6 cellular contexts compared by ENCODE assay signal in the genomic region with DNA sequence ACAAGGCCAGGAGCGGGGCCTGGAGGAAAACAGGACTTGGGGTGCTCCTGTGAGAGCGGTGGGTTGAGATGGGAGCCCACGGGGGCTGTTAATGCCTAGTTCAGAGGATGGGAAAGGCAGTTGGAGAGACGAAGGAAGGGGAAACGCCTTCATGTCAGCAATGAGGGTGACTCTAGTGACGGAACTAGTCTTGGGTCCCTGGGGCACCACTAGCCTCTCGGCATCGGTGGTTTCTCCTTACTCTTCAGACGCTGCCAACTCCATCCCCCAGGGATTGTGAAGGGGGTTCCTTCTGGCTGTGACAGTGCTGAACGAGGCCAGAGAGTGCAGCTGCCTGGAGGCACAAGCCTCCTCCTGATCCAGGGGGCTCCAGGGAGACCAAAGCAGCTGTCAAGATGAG. TPM values are rescaled to one million over a fixed set of nuclear protein-coding genes. Genes with fewer than 3 reads are reported as not detected.
DNase-seq lines count a peak whose midpoint lies in the region; ATAC-seq, FAIRE-seq and TF ChIP-seq lines count a peak whose summit lies in the region.

No MANE protein-coding gene starts in this region.

- H2AFZ ChIP-seq in K562 (ENCODE audit: low read depth, low read length): peak overlapping the region; percentile 94; the same call in 1 of the 2 replicates

- peak overlapping the region; percentile 73 to 94; a peak in 3 of 4 replicates for H3K9ac ChIP-seq in K562 (ENCODE audit: insufficient read depth in 1 of 2, low read depth in 2 of 2, low read length in 2 of 2)

- no peak for ATAC-seq in K562
- ATAC-seq in natural killer cell treated with Interleukin-12 subunit alpha and Interleukin-12 subunit beta and Interleukin-15 and Interleukin-18, amount 100 ng/mL, for 72 hours: no peak
- ATAC-seq in GM18867 (IDR thresholded peaks at IDR 0.05; ENCODE audit: unreplicated experiment): no peak

- no peak for TF ChIP-seq POLR2A in K562 (conservative IDR thresholded peaks at IDR 0.05)

- FAIRE-seq in K562 (lab: Jason Lieb, UNC): no peak

- H3K9me3 ChIP-seq in K562 (replicated peaks; ENCODE audit: control insufficient read depth, insufficient read depth, low read depth, low read length): no peaks in the 10 kb centered on the region

- peak overlapping the region; percentile 97 for H3K4me3 Mint-ChIP-seq in natural killer cell treated with Interleukin-12 subunit alpha and Interleukin-12 subunit beta and Interleukin-15 and Interleukin-18, amount 100 ng/mL, for 72 hours

- H3K4me3 ChIP-seq in K562: peak overlapping the region; percentile 77

- peaks cover 6% of the 10 kb centered on the region for H3K36me3 Mint-ChIP-seq in natural killer cell treated with Interleukin-12 subunit alpha and Interleukin-12 subunit beta and Interleukin-15 and Interleukin-18, amount 100 ng/mL, for 72 hours

- peaks cover 5% of the 10 kb centered on the region; the same call in 2 of the 3 replicates for H3K36me3 ChIP-seq in K562 (ENCODE audit: control insufficient read depth, insufficient read depth, low read length)

- CTCF ChIA-PET in K562 (lab: Yijun Ruan, JAX; ENCODE audit: low intra/inter-chr PET ratio): no interaction called here

- no peaks in the 10 kb centered on the region for H3K27me3 ChIP-seq in K562 (ENCODE audit: control insufficient read depth in 2 of 2, insufficient read depth in 2 of 2, low read length in 2 of 2)

- WGBS in K562 (ENCODE audit: insufficient coverage, low coverage, missing lambda C conversion rate): 7% methylated on average over 9 of the region's 10 CpGs

- POLR2A ChIA-PET in K562 (lab: Yijun Ruan, JAX): interaction anchor here (0.6 to 2.4 kb wide), 5 partner anchors 9 to 79 kb away, joined by 3 to 13 read pairs (median 5); a partner anchor contains a TSS

- H3K4me1 ChIP-seq in K562 (replicated peaks in 1 of 2; ENCODE audit: control insufficient read depth in 2 of 2, insufficient read depth in 2 of 2, low read length in 2 of 2): peaks cover 10 to 21% of the 10 kb centered on the region in 2 experiments; a peak in 4 of 5 replicates

- H3K79me2 ChIP-seq in K562 (ENCODE audit: control insufficient read depth, insufficient read depth, low read length): peaks cover 26% of the 10 kb centered on the region

- BruUV-seq in K562 (replicated peaks; lab: Mats Ljungman, UMichigan): no TSS peak

- no peak for TF ChIP-seq RAD21 in K562 (CRISPR knock-in tag; conservative IDR thresholded peaks at IDR 0.05 in 1 of 2, IDR thresholded peaks at IDR 0.05 in 1 of 2)

- TF ChIP-seq EP300 in K562 (IDR thresholded peaks at IDR 0.05; ENCODE audit: low read length): no peak

- H3K27ac ChIP-seq in K562 (ENCODE audit: extremely low read depth, low read depth, low read length): no peak overlapping the region; the same call in 2 of the 3 replicates

- H3K4me1 Mint-ChIP-seq in natural killer cell treated with Interleukin-12 subunit alpha and Interleukin-12 subunit beta and Interleukin-15 and Interleukin-18, amount 100 ng/mL, for 72 hours (ENCODE audit: low read depth in 2 of 2): peaks cover 35 to 40% of the 10 kb centered on the region in 2 donors

- no peaks in the 10 kb centered on the region for H3K9me1 ChIP-seq in K562 (ENCODE audit: control insufficient read depth, insufficient read depth, low read length)

- no peaks in the 10 kb centered on the region for H3K27me3 Mint-ChIP-seq in natural killer cell treated with Interleukin-12 subunit alpha and Interleukin-12 subunit beta and Interleukin-15 and Interleukin-18, amount 100 ng/mL, for 72 hours

- H3K27ac Mint-ChIP-seq in natural killer cell treated with Interleukin-12 subunit alpha and Interleukin-12 subunit beta and Interleukin-15 and Interleukin-18, amount 100 ng/mL, for 72 hours: peak overlapping the region; percentile 92 to 94

- peak; percentile 46 for DNase-seq in GM20000 (ENCODE audit: low spot score)
- no peak for DNase-seq in K562 (ENCODE audit: extremely low read depth in 1 of 4, low spot score in 3 of 4)
- no peak for DNase-seq in natural killer cell treated with Interleukin-12 subunit alpha and Interleukin-12 subunit beta and Interleukin-15 and Interleukin-18, amount 100 ng/mL, for 72 hours (ENCODE audit: low spot score)
- no peak for DNase-seq in NOMO-1 treated with DMSO at 0.1 percent for 48 hours (lab: John Stamatoyannopoulos, UW; ENCODE audit: unreplicated experiment)
- DNase-seq in activated effector memory CD4-positive, alpha-beta T cell treated with Interleukin-2 at 50 U/mL for 16 hours: no peak

- in situ Hi-C loops in K562 (cut with MboI): no loop called here

- no peaks in the 10 kb centered on the region for H4K20me1 ChIP-seq in K562 (replicated peaks; ENCODE audit: control insufficient read depth, insufficient read depth, low read length)

- H3K9me3 Mint-ChIP-seq in natural killer cell treated with Interleukin-12 subunit alpha and Interleukin-12 subunit beta and Interleukin-15 and Interleukin-18, amount 100 ng/mL, for 72 hours: no peaks in the 10 kb centered on the region

- H3K4me2 ChIP-seq in K562 (ENCODE audit: insufficient read depth, low read length): peak overlapping the region; percentile 82

- intact Hi-C loops in K562 (cut with micrococcal nuclease): no loop called here

- TF ChIP-seq CTCF in GM20000 (IDR thresholded peaks at IDR 0.05; ENCODE audit: extremely low read depth, missing control alignments): no peak
- TF ChIP-seq CTCF in K562 (IDR thresholded peaks at IDR 0.05 in 2 of 3, conservative IDR thresholded peaks at IDR 0.05 in 1 of 3; ENCODE audit: insufficient read depth in 2 of 3, low read depth in 1 of 3, low read length in 3 of 3): no peak

RNA-seq across cellular contexts. Expression of a gene that starts 0.7 kb away (rescaled TPM):
- 94.8 and 197 TPM in 2 replicates for total RNA-seq in K562 (2011; cell fraction: chromatin; rRNA removed; ENCODE audit: low replicate concordance)
- 81.6 and 88.2 TPM in 2 replicates for total RNA-seq in K562 (2011; cell fraction: nucleolus; rRNA removed)
- 67.5 and 71.6 TPM in 2 replicates for total RNA-seq in K562 (2011; cell fraction: nucleoplasm; rRNA removed)
- total RNA-seq in K562 (2014; rRNA removed): 3.7 and 9.6 TPM in 2 replicates
- 4.0 and 4.4 TPM in 2 replicates for total RNA-seq in K562 (2014; rRNA removed; fragmentation: Illumina TruSeq; extraction: Trizol)
- 5.3 and 7.0 TPM in 2 replicates for total RNA-seq in K562 (2015; rRNA removed; fragmentation: Illumina TruSeq; extraction: Trizol)
- total RNA-seq in K562 (2021): 19.9 and 25.1 TPM in 2 replicates
- polyA plus RNA-seq in K562 (2011; rRNA removed): 6.3 and 17.6 TPM in 2 replicates
- polyA plus RNA-seq in K562 (2011; cell fraction: cytosol; rRNA removed): 5.4 and 7.7 TPM in 2 replicates
- polyA plus RNA-seq in K562 (2011; cell fraction: nucleus; rRNA removed): 41.9 and 61.2 TPM in 2 replicates
- 15.5 and 24.1 TPM in 2 replicates for polyA plus RNA-seq in K562 (2012)
- polyA plus RNA-seq in K562 (2014; fragmentation: Illumina TruSeq; extraction: Trizol): 20.5 and 22.7 TPM in 2 replicates
- under 1 TPM; 0.24 to 0.96 TPM for polyA plus RNA-seq in K562 (2014; fragmentation: Nextera tagmentation; extraction: Ambion mirVana)
- polyA plus RNA-seq in K562 (2014; rRNA removed): 13.6 and 20.2 TPM in 2 replicates
- 7.2 and 7.6 TPM in 2 replicates for polyA minus RNA-seq in K562 (2011; rRNA and poly(A)+ RNA removed)
- 9.3 and 18.1 TPM in 2 replicates for polyA minus RNA-seq in K562 (2011; cell fraction: cytosol; rRNA and poly(A)+ RNA removed)
- 11.0 and 13.6 TPM in 2 replicates for polyA minus RNA-seq in K562 (2011; cell fraction: nucleus; rRNA and poly(A)+ RNA removed)
- 10 to 100 TPM; 51.0 to 87.9 TPM for total RNA-seq in natural killer cell treated with Interleukin-12 subunit alpha and Interleukin-12 subunit beta and Interleukin-15 and Interleukin-18, amount 100 ng/mL, for 72 hours

RNA-seq across cellular contexts. Expression of a gene that starts 9.2 kb away (rescaled TPM):
- 0.25 TPM in 1 of 2 replicates, not detected in the other for total RNA-seq in K562 (2011; cell fraction: chromatin; rRNA removed; ENCODE audit: low replicate concordance)
- total RNA-seq in K562 (2011; cell fraction: nucleolus; rRNA removed): not detected in 2 replicates
- not detected in 2 replicates for total RNA-seq in K562 (2011; cell fraction: nucleoplasm; rRNA removed)
- 0.27 TPM in 1 of 2 replicates, not detected in the other for total RNA-seq in K562 (2014; rRNA removed)
- total RNA-seq in K562 (2014; rRNA removed; fragmentation: Illumina TruSeq; extraction: Trizol): not detected in 2 replicates
- not detected in 2 replicates for total RNA-seq in K562 (2015; rRNA removed; fragmentation: Illumina TruSeq; extraction: Trizol)
- total RNA-seq in K562 (2021): 0.22 TPM in 1 of 2 replicates, not detected in the other
- 0.08 TPM in 1 of 2 replicates, not detected in the other for polyA plus RNA-seq in K562 (2011; rRNA removed)
- 0.09 TPM in 1 of 2 replicates, not detected in the other for polyA plus RNA-seq in K562 (2011; cell fraction: cytosol; rRNA removed)
- 0.47 TPM in 1 of 2 replicates, not detected in the other for polyA plus RNA-seq in K562 (2011; cell fraction: nucleus; rRNA removed)
- 0.69 and 1.1 TPM in 2 replicates for polyA plus RNA-seq in K562 (2012)
- polyA plus RNA-seq in K562 (2014; fragmentation: Illumina TruSeq; extraction: Trizol): 0.13 TPM in 1 of 2 replicates, not detected in the other
- polyA plus RNA-seq in K562 (2014; fragmentation: Nextera tagmentation; extraction: Ambion mirVana): under 1 TPM; 0.11 to 0.50 TPM
- polyA plus RNA-seq in K562 (2014; rRNA removed): not detected in 2 replicates
- polyA minus RNA-seq in K562 (2011; rRNA and poly(A)+ RNA removed): not detected in 2 replicates
- not detected in 2 replicates for polyA minus RNA-seq in K562 (2011; cell fraction: cytosol; rRNA and poly(A)+ RNA removed)
- polyA minus RNA-seq in K562 (2011; cell fraction: nucleus; rRNA and poly(A)+ RNA removed): not detected in 2 replicates
- under 1 TPM; 0.31 to 0.56 TPM for total RNA-seq in natural killer cell treated with Interleukin-12 subunit alpha and Interleukin-12 subunit beta and Interleukin-15 and Interleukin-18, amount 100 ng/mL, for 72 hours

RNA-seq across cellular contexts. Expression of a gene that starts 9.6 kb away (rescaled TPM):
- 21.6 and 38.9 TPM in 2 replicates for total RNA-seq in K562 (2011; cell fraction: chromatin; rRNA removed; ENCODE audit: low replicate concordance)
- 14.3 and 15.7 TPM in 2 replicates for total RNA-seq in K562 (2011; cell fraction: nucleolus; rRNA removed)
- 19.9 and 30.2 TPM in 2 replicates for total RNA-seq in K562 (2011; cell fraction: nucleoplasm; rRNA removed)
- 24.6 and 32.9 TPM in 2 replicates for total RNA-seq in K562 (2014; rRNA removed)
- total RNA-seq in K562 (2014; rRNA removed; fragmentation: Illumina TruSeq; extraction: Trizol): 22.9 and 25.1 TPM in 2 replicates
- 25.1 and 25.8 TPM in 2 replicates for total RNA-seq in K562 (2015; rRNA removed; fragmentation: Illumina TruSeq; extraction: Trizol)
- total RNA-seq in K562 (2021): 67.4 and 68.4 TPM in 2 replicates
- 15.4 and 28.5 TPM in 2 replicates for polyA plus RNA-seq in K562 (2011; rRNA removed)
- 10.0 and 18.3 TPM in 2 replicates for polyA plus RNA-seq in K562 (2011; cell fraction: cytosol; rRNA removed)
- 20.7 and 22.6 TPM in 2 replicates for polyA plus RNA-seq in K562 (2011; cell fraction: nucleus; rRNA removed)
- 19.6 and 27.3 TPM in 2 replicates for polyA plus RNA-seq in K562 (2012)
- polyA plus RNA-seq in K562 (2014; fragmentation: Illumina TruSeq; extraction: Trizol): 24.2 and 29.5 TPM in 2 replicates
- under 1 TPM; 0.38 to 0.48 TPM for polyA plus RNA-seq in K562 (2014; fragmentation: Nextera tagmentation; extraction: Ambion mirVana)
- 15.2 and 21.4 TPM in 2 replicates for polyA plus RNA-seq in K562 (2014; rRNA removed)
- polyA minus RNA-seq in K562 (2011; rRNA and poly(A)+ RNA removed): 24.6 and 34.2 TPM in 2 replicates
- 19.0 and 19.8 TPM in 2 replicates for polyA minus RNA-seq in K562 (2011; cell fraction: cytosol; rRNA and poly(A)+ RNA removed)
- polyA minus RNA-seq in K562 (2011; cell fraction: nucleus; rRNA and poly(A)+ RNA removed): 3.4 and 4.6 TPM in 2 replicates
- total RNA-seq in natural killer cell treated with Interleukin-12 subunit alpha and Interleukin-12 subunit beta and Interleukin-15 and Interleukin-18, amount 100 ng/mL, for 72 hours: 10 to 100 TPM; 39.4 to 80.3 TPM

RNA-seq across cellular contexts. Expression of a gene that starts 20.6 kb away (rescaled TPM):
- 19.6 and 28.6 TPM in 2 replicates for total RNA-seq in K562 (2011; cell fraction: chromatin; rRNA removed; ENCODE audit: low replicate concordance)
- total RNA-seq in K562 (2011; cell fraction: nucleolus; rRNA removed): 20.9 and 24.7 TPM in 2 replicates
- total RNA-seq in K562 (2011; cell fraction: nucleoplasm; rRNA removed): 14.2 and 20.9 TPM in 2 replicates
- total RNA-seq in K562 (2014; rRNA removed): 44.5 and 48.0 TPM in 2 replicates
- 21.0 and 25.3 TPM in 2 replicates for total RNA-seq in K562 (2014; rRNA removed; fragmentation: Illumina TruSeq; extraction: Trizol)
- 38.6 and 42.0 TPM in 2 replicates for total RNA-seq in K562 (2015; rRNA removed; fragmentation: Illumina TruSeq; extraction: Trizol)
- 29.6 and 30.5 TPM in 2 replicates for total RNA-seq in K562 (2021)
- 36.3 and 38.8 TPM in 2 replicates for polyA plus RNA-seq in K562 (2011; rRNA removed)
- 27.6 and 32.0 TPM in 2 replicates for polyA plus RNA-seq in K562 (2011; cell fraction: cytosol; rRNA removed)
- polyA plus RNA-seq in K562 (2011; cell fraction: nucleus; rRNA removed): 25.4 and 31.1 TPM in 2 replicates
- polyA plus RNA-seq in K562 (2012): 36.7 and 37.8 TPM in 2 replicates
- 36.2 and 40.9 TPM in 2 replicates for polyA plus RNA-seq in K562 (2014; fragmentation: Illumina TruSeq; extraction: Trizol)
- polyA plus RNA-seq in K562 (2014; fragmentation: Nextera tagmentation; extraction: Ambion mirVana): 10 to 100 TPM in 1 of 2 experiments, 1 to 10 TPM in 1; 5.6 to 19.7 TPM
- 53.5 and 56.2 TPM in 2 replicates for polyA plus RNA-seq in K562 (2014; rRNA removed)
- 16.5 and 24.4 TPM in 2 replicates for polyA minus RNA-seq in K562 (2011; rRNA and poly(A)+ RNA removed)
- polyA minus RNA-seq in K562 (2011; cell fraction: cytosol; rRNA and poly(A)+ RNA removed): 6.8 and 7.3 TPM in 2 replicates
- polyA minus RNA-seq in K562 (2011; cell fraction: nucleus; rRNA and poly(A)+ RNA removed): 5.5 and 14.2 TPM in 2 replicates
- 10 to 100 TPM; 51.4 to 71.9 TPM for total RNA-seq in natural killer cell treated with Interleukin-12 subunit alpha and Interleukin-12 subunit beta and Interleukin-15 and Interleukin-18, amount 100 ng/mL, for 72 hours

RNA-seq across cellular contexts. Expression of a gene that starts 37.2 kb away (rescaled TPM):
- 32.5 and 71.2 TPM in 2 replicates for total RNA-seq in K562 (2011; cell fraction: chromatin; rRNA removed; ENCODE audit: low replicate concordance)
- total RNA-seq in K562 (2011; cell fraction: nucleolus; rRNA removed): 31.6 and 45.9 TPM in 2 replicates
- 30.1 and 40.7 TPM in 2 replicates for total RNA-seq in K562 (2011; cell fraction: nucleoplasm; rRNA removed)
- total RNA-seq in K562 (2014; rRNA removed) (7.1 and 8.3 TPM in 2 replicates), K562 (2014; rRNA removed; fragmentation: Illumina TruSeq; extraction: Trizol) (2.4 and 5.7 TPM in 2 replicates), K562 (2015; rRNA removed; fragmentation: Illumina TruSeq; extraction: Trizol) (5.6 and 5.9 TPM in 2 replicates), K562 (2021) (10.8 and 13.6 TPM in 2 replicates)
- polyA plus RNA-seq in K562 (2011; rRNA removed) (15.4 and 15.5 TPM in 2 replicates), K562 (2014; fragmentation: Illumina TruSeq; extraction: Trizol) (9.9 and 10.5 TPM in 2 replicates), K562 (2014; fragmentation: Nextera tagmentation; extraction: Ambion mirVana) (10 to 100 TPM in 1 of 2 experiments, 1 to 10 TPM in 1; 6.3 to 12.5 TPM), K562 (2014; rRNA removed) (17.2 and 18.4 TPM in 2 replicates)
- polyA plus RNA-seq in K562 (2011; cell fraction: cytosol; rRNA removed): 12.6 and 14.8 TPM in 2 replicates
- 140 and 201 TPM in 2 replicates for polyA plus RNA-seq in K562 (2011; cell fraction: nucleus; rRNA removed)
- 16.9 and 27.2 TPM in 2 replicates for polyA plus RNA-seq in K562 (2012)
- polyA minus RNA-seq in K562 (2011; rRNA and poly(A)+ RNA removed): 5.1 and 10.0 TPM in 2 replicates
- polyA minus RNA-seq in K562 (2011; cell fraction: cytosol; rRNA and poly(A)+ RNA removed): 6.4 and 10.6 TPM in 2 replicates
- polyA minus RNA-seq in K562 (2011; cell fraction: nucleus; rRNA and poly(A)+ RNA removed): 13.9 and 15.6 TPM in 2 replicates
- 10 to 100 TPM in 1 of 2 donors, 1 to 10 TPM in 1; 8.7 to 26.1 TPM for total RNA-seq in natural killer cell treated with Interleukin-12 subunit alpha and Interleukin-12 subunit beta and Interleukin-15 and Interleukin-18, amount 100 ng/mL, for 72 hours
